ENCODE assay signal across 31 cellular contexts in the genomic region with DNA sequence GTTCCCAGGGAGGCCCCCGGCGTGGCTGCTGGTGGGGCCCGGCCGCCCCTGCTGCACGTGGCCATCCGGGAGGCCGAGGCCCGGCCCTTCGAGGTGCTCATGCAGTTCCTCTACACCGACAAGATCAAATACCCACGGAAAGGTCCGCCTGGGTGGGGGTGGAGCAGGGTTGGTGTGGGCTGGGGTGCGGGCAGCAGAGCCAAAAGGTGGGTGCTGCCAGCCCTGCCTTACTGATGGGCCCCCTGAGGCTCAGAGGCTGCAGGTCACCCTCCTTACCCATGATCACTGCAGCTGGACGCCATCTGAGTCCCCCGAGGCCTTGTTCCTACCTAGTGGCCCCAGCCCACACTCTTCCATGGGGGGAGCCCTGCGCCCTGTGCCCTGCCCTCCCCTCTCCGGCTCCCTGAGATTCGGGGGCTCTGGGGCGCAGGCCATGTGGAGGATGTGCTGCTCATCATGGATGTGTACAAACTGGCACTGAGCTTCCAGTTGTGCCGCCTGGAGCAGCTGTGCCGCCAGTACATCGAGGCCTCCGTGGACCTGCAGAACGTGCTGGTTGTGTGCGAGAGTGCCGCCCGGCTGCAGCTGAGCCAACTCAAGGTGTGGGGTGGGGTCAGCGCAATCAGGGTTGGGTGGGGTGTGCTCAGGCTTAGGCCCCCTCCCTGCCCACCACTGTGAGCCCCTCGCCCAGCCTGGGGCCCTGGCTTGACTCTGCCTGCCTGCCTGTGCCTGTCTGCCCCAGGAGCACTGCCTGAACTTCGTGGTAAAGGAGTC. TPM values are rescaled to one million over a fixed set of nuclear protein-coding genes. Genes with fewer than 3 reads are reported as not detected.
"Had no signal": no experiment of that assay in that cellular context is flagged by ENCODE, and none has a peak within 500 bp of the region (broad histone marks: within the 10 kb centered on the region; RNA-seq: fewer than 3 reads in every experiment).

No MANE protein-coding gene starts in this region.

- ATAC-seq: activated CD4-positive, alpha-beta T cell treated with anti-CD3 and anti-CD28 coated beads for 36 hours; activated CD8-positive, alpha-beta memory T cell treated with anti-CD3 and anti-CD28 coated beads, Interleukin-2, amount 10 ng/mL, durations not matched to agents 7 days and 5 days; activated CD8-positive, alpha-beta T cell treated with anti-CD3 and anti-CD28 coated beads, Interleukin-2, amount 10 ng/mL, durations not matched to agents 7 days and 5 days; activated T-cell treated with anti-CD3 and anti-CD28 coated beads, Interleukin-2, amount 50 U/mL, for 4 hours; activated T-helper 17 cell treated with anti-CD3 and anti-CD28 coated beads, Interleukin-2, amount 50 U/mL, for 72 hours; effector memory CD8-positive, alpha-beta T cell; foreskin keratinocyte; gastrocnemius medialis; heart right ventricle had no signal

- H3K4me3 ChIP-seq: esophagus muscularis mucosa, gastrocnemius medialis, heart right ventricle had no signal

- H3K9me3 ChIP-seq: esophagus muscularis mucosa, gastrocnemius medialis, heart right ventricle had no signal

- H3K27me3 ChIP-seq: brain microvascular endothelial cell, esophagus muscularis mucosa, foreskin keratinocyte, gastrocnemius medialis, heart right ventricle had no signal

- H3K9me3 Mint-ChIP-seq: activated CD4-positive, alpha-beta memory T cell treated with anti-CD3 and anti-CD28 coated beads for 36 hours; activated CD4-positive, alpha-beta T cell treated with anti-CD3 and anti-CD28 coated beads, Interleukin-2, amount 10 ng/mL, durations not matched to agents 24 days and 14 days; activated T-cell treated with anti-CD3 and anti-CD28 coated beads, Interleukin-2, amount 50 U/mL, for 4 hours; activated T-helper 17 cell treated with anti-CD3 and anti-CD28 coated beads, Interleukin-2, amount 50 U/mL, for 72 hours; central memory CD8-positive, alpha-beta T cell; effector memory CD8-positive, alpha-beta T cell had no signal

- H3K27me3 Mint-ChIP-seq: activated CD4-positive, alpha-beta memory T cell treated with anti-CD3 and anti-CD28 coated beads for 36 hours; activated CD4-positive, alpha-beta T cell treated with anti-CD3 and anti-CD28 coated beads for 36 hours; activated CD4-positive, alpha-beta T cell treated with anti-CD3 and anti-CD28 coated beads, Interleukin-2, amount 10 ng/mL, durations not matched to agents 24 days and 14 days; activated CD8-positive, alpha-beta memory T cell treated with anti-CD3 and anti-CD28 coated beads, Interleukin-2, amount 10 ng/mL, durations not matched to agents 7 days and 5 days; activated naive CD8-positive, alpha-beta T cell; activated T-helper 17 cell treated with anti-CD3 and anti-CD28 coated beads, Interleukin-2, amount 50 U/mL, for 72 hours; central memory CD8-positive, alpha-beta T cell; effector memory CD8-positive, alpha-beta T cell had no signal

- H3K27ac ChIP-seq: brain microvascular endothelial cell, esophagus muscularis mucosa, foreskin keratinocyte, gastrocnemius medialis, heart right ventricle had no signal

- H3K4me3 Mint-ChIP-seq: activated CD4-positive, alpha-beta memory T cell treated with anti-CD3 and anti-CD28 coated beads for 36 hours; activated CD4-positive, alpha-beta T cell treated with anti-CD3 and anti-CD28 coated beads for 36 hours; activated CD4-positive, alpha-beta T cell treated with anti-CD3 and anti-CD28 coated beads, Interleukin-2, amount 10 ng/mL, durations not matched to agents 24 days and 14 days; activated CD8-positive, alpha-beta memory T cell treated with anti-CD3 and anti-CD28 coated beads, Interleukin-2, amount 10 ng/mL, durations not matched to agents 7 days and 5 days; activated CD8-positive, alpha-beta T cell treated with anti-CD3 and anti-CD28 coated beads, Interleukin-2, amount 10 ng/mL, durations not matched to agents 7 days and 5 days; activated naive CD8-positive, alpha-beta T cell; activated T-helper 17 cell treated with anti-CD3 and anti-CD28 coated beads, Interleukin-2, amount 50 U/mL, for 72 hours; central memory CD8-positive, alpha-beta T cell; effector memory CD8-positive, alpha-beta T cell had no signal

- H3K36me3 Mint-ChIP-seq: activated CD8-positive, alpha-beta memory T cell treated with anti-CD3 and anti-CD28 coated beads, Interleukin-2, amount 10 ng/mL, durations not matched to agents 7 days and 5 days; activated naive CD8-positive, alpha-beta T cell had no signal

- DNase-seq: activated CD4-positive, alpha-beta memory T cell treated with anti-CD3 and anti-CD28 coated beads for 36 hours; activated CD4-positive, alpha-beta T cell treated with anti-CD3 and anti-CD28 coated beads for 36 hours; activated CD4-positive, alpha-beta T cell treated with anti-CD3 and anti-CD28 coated beads, Interleukin-2, amount 10 ng/mL, durations not matched to agents 24 days and 14 days; activated CD4-positive, CD25-positive, alpha-beta regulatory T cell; activated CD8-positive, alpha-beta memory T cell treated with anti-CD3 and anti-CD28 coated beads, Interleukin-2, amount 10 ng/mL, durations not matched to agents 7 days and 5 days; activated CD8-positive, alpha-beta memory T cell treated with anti-CD3 and anti-CD28 coated beads, Interleukin-2, amount 50 U/mL, for 4 hours; activated CD8-positive, alpha-beta T cell treated with anti-CD3 and anti-CD28 coated beads, Interleukin-2, amount 10 ng/mL, durations not matched to agents 7 days and 5 days; activated effector memory CD4-positive, alpha-beta T cell treated with Interleukin-2 at 50 U/mL for 16 hours; activated gamma-delta T cell treated with Interleukin-2 at 50 U/mL for 16 hours; activated naive CD4-positive, alpha-beta T cell treated with anti-CD3 and anti-CD28 coated beads, Interleukin-2, amount 50 U/mL, for 16 hours; activated naive CD4-positive, alpha-beta T cell treated with Interleukin-2 at 50 U/mL for 16 hours; activated T-cell treated with anti-CD3 and anti-CD28 coated beads, Interleukin-2, amount 50 U/mL, for 4 hours; amniotic stem cell; anterior cingulate cortex; brain microvascular endothelial cell; cortex of kidney; dermis blood vessel endothelial cell; effector CD4-positive, alpha-beta T cell; effector memory CD8-positive, alpha-beta T cell; erythroblast; foreskin keratinocyte; gastrocnemius medialis; heart right ventricle; T-helper 1 cell; T-helper 2 cell had no signal

- H3K27ac Mint-ChIP-seq: activated CD4-positive, alpha-beta memory T cell treated with anti-CD3 and anti-CD28 coated beads for 36 hours; activated CD4-positive, alpha-beta T cell treated with anti-CD3 and anti-CD28 coated beads for 36 hours; activated CD4-positive, alpha-beta T cell treated with anti-CD3 and anti-CD28 coated beads, Interleukin-2, amount 10 ng/mL, durations not matched to agents 24 days and 14 days; activated CD8-positive, alpha-beta memory T cell treated with anti-CD3 and anti-CD28 coated beads, Interleukin-2, amount 10 ng/mL, durations not matched to agents 7 days and 5 days; activated CD8-positive, alpha-beta T cell treated with anti-CD3 and anti-CD28 coated beads, Interleukin-2, amount 10 ng/mL, durations not matched to agents 7 days and 5 days; activated naive CD8-positive, alpha-beta T cell; activated T-helper 17 cell treated with anti-CD3 and anti-CD28 coated beads, Interleukin-2, amount 50 U/mL, for 72 hours had no signal

- H3K4me1 Mint-ChIP-seq: activated T-helper 17 cell treated with anti-CD3 and anti-CD28 coated beads, Interleukin-2, amount 50 U/mL, for 72 hours; central memory CD8-positive, alpha-beta T cell had no signal

- H3K4me1 ChIP-seq: foreskin keratinocyte, gastrocnemius medialis had no signal

RNA-seq across cellular contexts. Expression of a gene that starts 20.6 kb away (rescaled TPM):
- total RNA-seq: activated CD4-positive, alpha-beta memory T cell treated with anti-CD3 and anti-CD28 coated beads for 36 hours; activated CD4-positive, alpha-beta T cell treated with anti-CD3 and anti-CD28 coated beads, Interleukin-2, amount 10 ng/mL, durations not matched to agents 24 days and 14 days had no signal

RNA-seq across cellular contexts. Expression of a gene that starts 27.3 kb away (rescaled TPM):
- total RNA-seq: activated CD4-positive, alpha-beta memory T cell treated with anti-CD3 and anti-CD28 coated beads for 36 hours; activated T-helper 17 cell treated with anti-CD3 and anti-CD28 coated beads, Interleukin-2, amount 50 U/mL, for 72 hours had no signal

RNA-seq across cellular contexts. Expression of a gene that starts 38.0 kb away (rescaled TPM):
- total RNA-seq: activated CD4-positive, alpha-beta memory T cell treated with anti-CD3 and anti-CD28 coated beads for 36 hours; activated CD4-positive, alpha-beta T cell treated with anti-CD3 and anti-CD28 coated beads for 36 hours; activated CD4-positive, alpha-beta T cell treated with anti-CD3 and anti-CD28 coated beads, Interleukin-2, amount 10 ng/mL, durations not matched to agents 24 days and 14 days; activated T-helper 17 cell treated with anti-CD3 and anti-CD28 coated beads, Interleukin-2, amount 50 U/mL, for 72 hours; cardiac septum; dermis blood vessel endothelial cell; gastrocnemius medialis; glomerular endothelial cell had no signal
